17 cellular contexts compared by ENCODE assay signal in the genomic region with DNA sequence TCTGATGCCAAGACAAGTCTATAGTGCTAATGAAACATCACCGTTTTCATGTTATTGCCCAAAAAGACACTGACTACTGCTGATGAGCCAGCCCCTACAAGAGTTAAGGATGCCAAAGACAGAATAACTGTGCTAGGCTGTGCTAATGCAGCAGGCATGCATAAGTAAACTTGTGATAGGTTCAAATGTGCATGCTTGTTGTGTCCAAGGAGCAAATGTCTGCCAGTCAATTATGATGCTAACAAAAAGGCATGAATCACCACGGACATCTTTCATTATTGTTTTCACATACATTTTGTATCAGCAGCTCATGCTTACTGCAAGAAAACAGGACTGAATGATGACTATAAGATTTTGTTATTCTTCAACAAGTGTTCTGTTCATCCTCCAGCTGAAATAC.
DNase-seq lines count a peak whose midpoint lies in the region; ATAC-seq, FAIRE-seq and TF ChIP-seq lines count a peak whose summit lies in the region.
"Had no signal": no experiment of that assay in that cellular context is flagged by ENCODE, and none has a peak within 500 bp of the region (broad histone marks: within the 10 kb centered on the region; RNA-seq: fewer than 3 reads in every experiment).

No MANE protein-coding gene starts in this region.

- peaks cover 16% of the 10 kb centered on the region for H3K4me1 ChIP-seq in ACC112 (ENCODE audit: control insufficient read depth, insufficient read depth, low read length, unreplicated experiment)

- TF ChIP-seq CTCF in brain microvascular endothelial cell (IDR thresholded peaks at IDR 0.05; ENCODE audit: low read depth, low read length, missing control alignments) (no peak), foreskin fibroblast (IDR thresholded peaks at IDR 0.05; ENCODE audit: low read depth, low read length) (no peak)

- H3K36me3 ChIP-seq in ACC112 (ENCODE audit: insufficient read depth, low read length) (no peaks in the 10 kb centered on the region), brain microvascular endothelial cell (replicated peaks) (no peaks in the 10 kb centered on the region)
- H3K36me3 ChIP-seq: SJSA1 had no signal

- in situ Hi-C loops in brain microvascular endothelial cell (cut with HindIII; ENCODE audit: low pct_ligation_motif_present, low sequenced_read_pairs): no loop called here

- ATAC-seq in activated CD8-positive, alpha-beta memory T cell treated with anti-CD3 and anti-CD28 coated beads, Interleukin-2, amount 10 ng/mL, durations not matched to agents 7 days and 5 days: no peak
- no peak for ATAC-seq in GM19397 (IDR thresholded peaks at IDR 0.05; ENCODE audit: unreplicated experiment)
- ATAC-seq: K562 had no signal

- H3K27me3 ChIP-seq in ACC112 (ENCODE audit: insufficient read depth, low read length) (no peaks in the 10 kb centered on the region), brain microvascular endothelial cell (replicated peaks) (no peaks in the 10 kb centered on the region)
- H3K27me3 ChIP-seq: SJSA1 had no signal

- peak; percentile 58 for FAIRE-seq in HTR-8/SVneo (lab: Jason Lieb, UNC)
- FAIRE-seq: K562 had no signal

- no peaks in the 10 kb centered on the region for H3K4me1 Mint-ChIP-seq in activated CD8-positive, alpha-beta memory T cell treated with anti-CD3 and anti-CD28 coated beads, Interleukin-2, amount 10 ng/mL, durations not matched to agents 7 days and 5 days

- H3K27ac ChIP-seq in ACC112 (ENCODE audit: low read depth, low read length) (peak overlapping the region; percentile 18; the same call in 1 of the 2 replicates), brain microvascular endothelial cell (peak overlapping the region; percentile 42)
- H3K27ac ChIP-seq: SJSA1 had no signal

- H3K4me3 Mint-ChIP-seq in activated CD8-positive, alpha-beta memory T cell treated with anti-CD3 and anti-CD28 coated beads, Interleukin-2, amount 10 ng/mL, durations not matched to agents 7 days and 5 days: no peak overlapping the region

- H3K36me3 Mint-ChIP-seq in activated CD8-positive, alpha-beta memory T cell treated with anti-CD3 and anti-CD28 coated beads, Interleukin-2, amount 10 ng/mL, durations not matched to agents 7 days and 5 days: no peaks in the 10 kb centered on the region

- H3K4me3 ChIP-seq in ACC112 (ENCODE audit: low read depth, low read length): peak overlapping the region; percentile 24; the same call in 1 of the 2 replicates
- no peak overlapping the region for H3K4me3 ChIP-seq in brain microvascular endothelial cell (ENCODE audit: low read depth, low read length)
- H3K4me3 ChIP-seq in foreskin fibroblast (ENCODE audit: low read depth in 1 of 2, low read length in 2 of 2): no peak overlapping the region
- H3K4me3 ChIP-seq: K562, SJSA1 had no signal

- no peaks in the 10 kb centered on the region for H3K9me3 Mint-ChIP-seq in activated CD8-positive, alpha-beta memory T cell treated with anti-CD3 and anti-CD28 coated beads, Interleukin-2, amount 10 ng/mL, durations not matched to agents 7 days and 5 days (ENCODE audit: low read depth)

- peak overlapping the region; percentile 56 for H2AFZ ChIP-seq in ACC112 (ENCODE audit: low read length, unreplicated experiment)

- H3K27me3 Mint-ChIP-seq in activated CD8-positive, alpha-beta memory T cell treated with anti-CD3 and anti-CD28 coated beads, Interleukin-2, amount 10 ng/mL, durations not matched to agents 7 days and 5 days: no peaks in the 10 kb centered on the region

- H3K27ac Mint-ChIP-seq in activated CD8-positive, alpha-beta memory T cell treated with anti-CD3 and anti-CD28 coated beads, Interleukin-2, amount 10 ng/mL, durations not matched to agents 7 days and 5 days: no peak overlapping the region

- CTCF ChIA-PET in activated CD8-positive, alpha-beta memory T cell treated with anti-CD3 and anti-CD28 coated beads, Interleukin-2, amount 10 ng/mL, durations not matched to agents 7 days and 5 days (lab: Charles Lee): no interaction called here

- no peaks in the 10 kb centered on the region for H3K79me2 ChIP-seq in ACC112 (ENCODE audit: control insufficient read depth, insufficient read depth, low read length, unreplicated experiment)

- DNase-seq in HTR-8/SVneo (ENCODE audit: insufficient read length, low spot score): no peak
- peak; percentile 76 for DNase-seq in brain microvascular endothelial cell
- peak; percentile 64 to 79 for DNase-seq in foreskin fibroblast
- no peak for DNase-seq in activated effector memory CD4-positive, alpha-beta T cell treated with anti-CD3 and anti-CD28 coated beads, Interleukin-2, amount 50 U/mL, for 16 hours
- DNase-seq in activated CD8-positive, alpha-beta memory T cell treated with anti-CD3 and anti-CD28 coated beads, Interleukin-2, amount 10 ng/mL, durations not matched to agents 7 days and 5 days: no peak
- no peak for DNase-seq in NCI-H1417 treated with DMSO at 0.1 percent for 48 hours (lab: John Stamatoyannopoulos, UW)
- DNase-seq: 8988T, C1 segment of cervical spinal cord, DND-41, H7, NCI-H1436, NCI-H2081 treated with DMSO at 0.1 percent for 48 hours, NCI-H510A treated with DMSO at 0.1 percent for 48 hours had no signal

Comparison
In these comparisons a context has a peak if more than half of its experiments do, and no peak if none do; other contexts are left out.
1. DNase-seq: peak in brain microvascular endothelial cell (single experiment) and foreskin fibroblast (2 of 2); none in HTR-8/SVneo (single experiment), activated effector memory CD4-positive, alpha-beta T cell treated with anti-CD3 and anti-CD28 coated beads, Interleukin-2, amount 50 U/mL, for 16 hours (single experiment), activated CD8-positive, alpha-beta memory T cell treated with anti-CD3 and anti-CD28 coated beads, Interleukin-2, amount 10 ng/mL, durations not matched to agents 7 days and 5 days (single experiment) and NCI-H1417 treated with DMSO at 0.1 percent for 48 hours (single experiment).